ENCODE assay signal across 21 cellular contexts in the genomic region with DNA sequence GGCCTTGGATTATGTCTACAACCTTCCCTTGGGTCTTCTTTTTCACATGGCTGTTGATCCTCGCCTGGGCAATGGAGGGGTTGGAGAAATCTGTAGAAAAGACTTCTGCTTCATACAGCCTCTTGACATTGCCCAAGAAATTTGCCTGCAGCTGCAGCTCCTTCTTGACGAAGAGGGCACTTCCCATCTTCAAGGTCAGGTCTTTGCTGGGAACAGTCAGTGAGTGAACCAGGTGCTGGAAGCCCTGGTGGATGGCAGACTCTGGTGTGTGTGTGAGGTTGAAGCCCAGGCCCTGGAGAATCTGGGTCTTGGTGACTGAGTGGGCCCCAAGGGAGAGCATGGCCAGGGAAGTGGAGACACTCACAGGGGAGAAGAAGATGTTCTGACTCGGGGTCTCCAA. TPM values are rescaled to one million over a fixed set of nuclear protein-coding genes. Genes with fewer than 3 reads are reported as not detected.
DNase-seq lines count a peak whose midpoint lies in the region; ATAC-seq and TF ChIP-seq lines count a peak whose summit lies in the region.
"Had no signal": no experiment of that assay in that cellular context is flagged by ENCODE, and none has a peak within 500 bp of the region (broad histone marks: within the 10 kb centered on the region; RNA-seq: fewer than 3 reads in every experiment).

No MANE protein-coding gene starts in this region.

- DNase-seq in H9 (peak; percentile 12), RWPE2 (ENCODE audit: low spot score) (peak; percentile 49), islet precursor cell (peak; percentile 37), suprapubic skin (ENCODE audit: low spot score in 2 of 2) (peak; percentile 24 to 34), immature natural killer cell (no peak)
- DNase-seq: ACHN; BE2C; C1 segment of cervical spinal cord; CD4-positive, CD25-positive, alpha-beta regulatory T cell; CD8-positive, alpha-beta memory T cell; COR-L47; DMS 273 treated with DMSO at 0.1 percent for 48 hours; DMS53; DND-41; HFFc6 had no signal

- H3K36me3 ChIP-seq in RWPE2 (ENCODE audit: low read depth) (no peaks in the 10 kb centered on the region), suprapubic skin (no peaks in the 10 kb centered on the region)
- H3K36me3 ChIP-seq: BE2C had no signal

- H3K18ac ChIP-seq in H9 (ENCODE audit: insufficient read length, low read depth, low read length) = no peak overlapping the region

- H4K8ac ChIP-seq in H9 (replicated peaks; ENCODE audit: insufficient read length, low read depth, low read length) = no peak overlapping the region

- no peak overlapping the region for H3K56ac ChIP-seq in H9 (ENCODE audit: insufficient read length, low read depth, low read length)

- no peaks in the 10 kb centered on the region for H3K79me1 ChIP-seq in H9 (ENCODE audit: insufficient read depth, low read depth, low read length, poor library complexity, severe bottlenecking)

- no peak overlapping the region for H3T11ph ChIP-seq in H9 (ENCODE audit: low read length)

- TF ChIP-seq EP300 in suprapubic skin (IDR thresholded peaks at IDR 0.05) = no peak

- no peaks in the 10 kb centered on the region for H3K79me2 ChIP-seq in H9 (ENCODE audit: insufficient read depth, low read length)

- no peak overlapping the region for H3K27ac ChIP-seq in H9 (ENCODE audit: insufficient read length, low read depth, low read length)
- no peak overlapping the region for H3K27ac ChIP-seq in RWPE2 (ENCODE audit: poor library complexity, severe bottlenecking)
- H3K27ac ChIP-seq in suprapubic skin = no peak overlapping the region

- no CpG with 5 or more reads among the region's 3 CpGs for WGBS in H9 (ENCODE audit: extremely low coverage, insufficient read length, low lambda C conversion rate)
- whole genome bisulfite sequencing in suprapubic skin = 86% methylated on average over 3 of the region's 3 CpGs

- no peak overlapping the region for H4K91ac ChIP-seq in H9 (ENCODE audit: insufficient read length, low read depth, low read length)

- H3K9me3 Mint-ChIP-seq in H9 (peaks cover 12% of the 10 kb centered on the region in 2 experiments), immature natural killer cell (peaks cover 0 to 3% (median 0%) of the 10 kb centered on the region in 6 donors)

- TF ChIP-seq POLR2A in suprapubic skin (IDR thresholded peaks at IDR 0.05) = no peak

- H2BK120ac ChIP-seq in H9 (ENCODE audit: low read depth, low read length, poor library complexity, severe bottlenecking) = no peak overlapping the region

- no peaks in the 10 kb centered on the region for H3K27me3 ChIP-seq in H9 (ENCODE audit: insufficient read depth, low read length)
- H3K27me3 ChIP-seq in RWPE2 (ENCODE audit: insufficient read depth, poor library complexity, severe bottlenecking) = no peaks in the 10 kb centered on the region
- H3K27me3 ChIP-seq in suprapubic skin = no peaks in the 10 kb centered on the region
- H3K27me3 ChIP-seq: BE2C had no signal

- H2BK20ac ChIP-seq in H9 (ENCODE audit: low read depth, low read length, poor library complexity, severe bottlenecking) = no peak overlapping the region

- H2BK15ac ChIP-seq in H9 (ENCODE audit: low read depth, low read length) = no peak overlapping the region

- H2BK12ac ChIP-seq in H9 (ENCODE audit: insufficient read length, low read depth, low read length) = no peak overlapping the region

- H4K5ac ChIP-seq in H9 (ENCODE audit: insufficient read length, low read depth, low read length) = no peak overlapping the region

- no peaks in the 10 kb centered on the region for H3K23me2 ChIP-seq in H9 (ENCODE audit: insufficient read length, low read depth, low read length, poor library complexity, severe bottlenecking)

- no peak overlapping the region for H3K14ac ChIP-seq in H9 (ENCODE audit: insufficient read depth, low read length)

- H3K27ac Mint-ChIP-seq in H9 (no peak overlapping the region; a peak in 1 of 7 replicates), immature natural killer cell (no peak overlapping the region)
- H3K27ac Mint-ChIP-seq: CD4-positive, CD25-positive, alpha-beta regulatory T cell; CD8-positive, alpha-beta memory T cell; GM23338; HFFc6; IgD-negative memory B cell had no signal

- H3K9ac ChIP-seq in H9 (ENCODE audit: extremely low read depth, insufficient read length, low read length) = no peak overlapping the region

- no peak overlapping the region for H2AK5ac ChIP-seq in H9 (ENCODE audit: insufficient read length, low read length)

- H3K4me3 Mint-ChIP-seq in H9 = no peak overlapping the region
- no peak overlapping the region for H3K4me3 Mint-ChIP-seq in immature natural killer cell
- H3K4me3 Mint-ChIP-seq: CD4-positive, CD25-positive, alpha-beta regulatory T cell; CD8-positive, alpha-beta memory T cell; GM23338; HFFc6; IgD-negative memory B cell had no signal

- H3K27me3 Mint-ChIP-seq in H9 (ENCODE audit: low read depth) = peaks cover 17% of the 10 kb centered on the region
- peaks cover 2 to 7% (median 5%) of the 10 kb centered on the region in 3 donors for H3K27me3 Mint-ChIP-seq in immature natural killer cell (ENCODE audit: low read depth in 3 of 3)

- no peak overlapping the region for H3K4ac ChIP-seq in H9 (ENCODE audit: low read depth, low read length)

- H3K4me1 Mint-ChIP-seq in H9 (peaks cover 0 to under 1% of the 10 kb centered on the region in 2 experiments; a peak in 2 of 4 replicates), immature natural killer cell (no peaks in the 10 kb centered on the region)
- H3K4me1 Mint-ChIP-seq: CD4-positive, CD25-positive, alpha-beta regulatory T cell; CD8-positive, alpha-beta memory T cell; GM23338 had no signal

- TF ChIP-seq CTCF in H9 (conservative IDR thresholded peaks at IDR 0.05) (no peak), RWPE2 (IDR thresholded peaks at IDR 0.05; ENCODE audit: poor library complexity, severe bottlenecking) (no peak), suprapubic skin (IDR thresholded peaks at IDR 0.05) (no peak)

- H3K36me3 Mint-ChIP-seq in H9 (ENCODE audit: insufficient read depth in 1 of 3, low read depth in 3 of 3) (peaks cover 0 to 5% (median 0%) of the 10 kb centered on the region in 3 experiments; a peak in 2 of 7 replicates), immature natural killer cell (no peaks in the 10 kb centered on the region)
- H3K36me3 Mint-ChIP-seq: CD4-positive, CD25-positive, alpha-beta regulatory T cell; CD8-positive, alpha-beta memory T cell had no signal

- no peaks in the 10 kb centered on the region for H4K20me1 ChIP-seq in H9 (ENCODE audit: control insufficient read depth, insufficient read depth, insufficient read length)

- ATAC-seq in RWPE2 (ENCODE audit: low read depth) (no peak), HG03521 (IDR thresholded peaks at IDR 0.05; ENCODE audit: unreplicated experiment) (no peak), GM19395 (IDR thresholded peaks at IDR 0.05; ENCODE audit: unreplicated experiment) (no peak)
- ATAC-seq: GM23338, HCT116, HepG2 had no signal

- no peaks in the 10 kb centered on the region for H3K4me1 ChIP-seq in H9 (ENCODE audit: insufficient read depth, low read length)
- no peaks in the 10 kb centered on the region for H3K4me1 ChIP-seq in RWPE2 (ENCODE audit: insufficient read depth, poor library complexity, severe bottlenecking)
- H3K4me1 ChIP-seq in suprapubic skin = no peaks in the 10 kb centered on the region
- H3K4me1 ChIP-seq: BE2C had no signal

- H2AFZ ChIP-seq in H9 (ENCODE audit: low read length) = no peak overlapping the region
- H2AFZ ChIP-seq: GM23338 had no signal

- H3K23ac ChIP-seq in H9 (ENCODE audit: insufficient read length, low read depth, low read length) = no peak overlapping the region

- no peak overlapping the region for H3K4me3 ChIP-seq in RWPE2 (ENCODE audit: severe bottlenecking)
- H3K4me3 ChIP-seq in suprapubic skin = no peak overlapping the region
- H3K4me3 ChIP-seq: GM23338 had no signal

- no peak overlapping the region for H2BK5ac ChIP-seq in H9 (ENCODE audit: insufficient read length, low read length)

- no peak overlapping the region for H3K4me2 ChIP-seq in H9 (ENCODE audit: insufficient read depth, insufficient read length, low read length)
- H3K4me2 ChIP-seq: GM23338 had no signal

- H3K9me3 ChIP-seq in H9 (ENCODE audit: control insufficient read depth, low read depth, low read length) (no peaks in the 10 kb centered on the region), RWPE2 (ENCODE audit: severe bottlenecking) (no peaks in the 10 kb centered on the region), suprapubic skin (no peaks in the 10 kb centered on the region)
- H3K9me3 ChIP-seq: BE2C had no signal

RNA-seq across cellular contexts. Expression of gene SERPINA9, which starts 6.7 kb away (rescaled TPM):
- total RNA-seq in H9 (2021) (not detected in 2 replicates), suprapubic skin (10 to 100 TPM in 2 of 4 donors, 1 to 10 TPM in 2; 1.8 to 11.0 (median 6.2) TPM)
- not detected for polyA plus RNA-seq in immature natural killer cell
- total RNA-seq: CD4-positive, CD25-positive, alpha-beta regulatory T cell; CD8-positive, alpha-beta memory T cell; GM23338; HepG2; HFFc6 had no signal
- polyA plus RNA-seq: CD4-positive, CD25-positive, alpha-beta regulatory T cell; CD8-positive, alpha-beta memory T cell; GM23338 had no signal

RNA-seq across cellular contexts. Expression of gene SERPINA11, which starts 16.7 kb away (rescaled TPM):
- total RNA-seq in H9 (2021) = not detected in 2 replicates
- not detected for total RNA-seq in suprapubic skin
- 1 to 10 TPM in 1 of 3 donors, under 1 TPM in 1, not detected in 1; 0.79 to 1.6 TPM for polyA plus RNA-seq in immature natural killer cell
- total RNA-seq: CD4-positive, CD25-positive, alpha-beta regulatory T cell; CD8-positive, alpha-beta memory T cell; HFFc6 had no signal
- polyA plus RNA-seq: CD4-positive, CD25-positive, alpha-beta regulatory T cell; CD8-positive, alpha-beta memory T cell; IgD-negative memory B cell had no signal

RNA-seq across cellular contexts. Expression of gene SERPINA12, which starts 40.0 kb away (rescaled TPM):
- total RNA-seq in H9 (2021) (not detected in 2 replicates), suprapubic skin (100 to 1,000 TPM in 3 of 4 donors, 10 to 100 TPM in 1; 91.3 to 486 (median 265) TPM)
- polyA plus RNA-seq in immature natural killer cell = not detected
- total RNA-seq: CD4-positive, CD25-positive, alpha-beta regulatory T cell; CD8-positive, alpha-beta memory T cell; GM23338; HepG2; HFFc6 had no signal
- polyA plus RNA-seq: CD4-positive, CD25-positive, alpha-beta regulatory T cell; CD8-positive, alpha-beta memory T cell; GM23338; IgD-negative memory B cell had no signal

Comparison
In these comparisons a context has a peak if more than half of its experiments do, and no peak if none do; other contexts are left out.
1. DNase-seq: peak in H9 (single experiment), RWPE2 (single experiment), islet precursor cell (single experiment) and suprapubic skin (2 of 2); none in immature natural killer cell (0 of 3).
2. RNA of gene SERPINA12, which starts 40.0 kb away (total RNA-seq): 91.3 to 486 TPM in suprapubic skin; not detected in H9; every median in the first group is over 10 times any median in the second.